In the genomic region with DNA sequence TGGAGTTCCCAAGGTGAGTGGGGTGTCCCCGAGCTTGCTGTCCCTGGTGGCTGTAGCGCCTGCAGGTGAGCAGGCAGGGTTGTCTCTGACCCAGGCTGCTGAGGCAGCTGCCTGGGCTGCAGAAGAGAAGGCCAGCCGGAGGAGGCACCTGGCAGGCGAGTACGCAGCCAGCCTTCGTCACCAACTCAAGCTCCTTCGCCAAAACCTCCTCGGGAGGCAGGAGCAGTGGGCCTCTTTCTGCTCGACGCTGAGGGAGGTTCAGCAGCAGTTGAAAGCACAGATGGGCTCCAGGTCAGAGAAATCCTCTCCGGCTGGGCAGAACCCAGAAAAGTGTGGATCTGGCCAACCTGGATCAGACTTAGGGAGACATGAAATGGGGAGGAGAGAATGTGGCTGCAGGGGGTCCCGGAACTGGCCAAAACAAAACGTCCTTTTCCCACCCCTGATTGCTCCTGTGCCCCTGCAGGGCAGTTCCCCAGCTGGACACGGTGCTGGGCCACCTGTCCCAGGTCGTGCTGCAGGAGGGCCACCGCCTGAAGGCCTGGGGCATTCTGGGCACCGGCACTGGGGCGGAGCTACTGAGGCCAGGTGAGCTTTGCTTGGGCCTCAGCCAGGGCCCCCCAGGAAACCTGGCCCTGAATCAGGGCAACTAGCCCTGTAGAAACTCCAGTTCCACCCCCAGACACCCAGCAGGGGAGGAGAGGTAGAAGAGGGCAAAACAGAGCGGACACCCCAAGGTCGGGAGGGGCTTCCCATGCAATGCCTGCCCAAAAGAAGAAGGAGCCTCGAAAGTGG, we compare ENCODE assay signal across 1 cellular context.
TF ChIP-seq lines count a peak whose summit lies in the region.

No MANE protein-coding gene starts in this region.

TF ChIP-seq in H1, 55 proteins besides CTCF, POLR2A, EP300 and RAD21:
- TF ChIP-seq CBX5 (IDR thresholded peaks at IDR 0.05; ENCODE audit: low read depth, low read length) (no peak), BCL11A (IDR thresholded peaks at IDR 0.05; ENCODE audit: low read depth in 2 of 2, low read length in 2 of 2) (no peak), HDAC2 (IDR thresholded peaks at IDR 0.05; ENCODE audit: borderline replicate concordance in 1 of 2, low read depth in 2 of 2, low read length in 2 of 2) (no peak), KDM4A (IDR thresholded peaks at IDR 0.05; ENCODE audit: low read depth, low read length, severe bottlenecking) (peak; percentile 6), RNF2 (IDR thresholded peaks at IDR 0.05; ENCODE audit: borderline replicate concordance, low read depth, low read length, missing control alignments, poor library complexity, severe bottlenecking) (no peak)
